Comparison of ENCODE assay signal across 38 cellular contexts in genomic region chr2:133400411-133400810, GRCh38.
"Had no signal": no experiment of that assay in that cellular context is flagged by ENCODE, and none has a peak within 500 bp of the region (broad histone marks: within the 10 kb centered on the region; RNA-seq: fewer than 3 reads in every experiment).

No MANE protein-coding gene starts in this region.

- ATAC-seq: activated naive CD4-positive, alpha-beta T cell treated with anti-CD3 and anti-CD28 coated beads, Interleukin-2, amount 50 U/mL, for 72 hours; activated T-cell treated with anti-CD3 and anti-CD28 coated beads, Interleukin-2, amount 50 U/mL, for 4 hours; Right ventricle myocardium inferior; SK-N-SH treated with all-trans-retinoic acid at 6 μM for 48 hours had no signal

- H3K4me1 Mint-ChIP-seq: activated B cell treated with CpG ODN at 0.5 μM for 24 hours, brain had no signal

- H2AFZ ChIP-seq: PC-9 had no signal

- FAIRE-seq: bronchial epithelial cell, RCC 7860 had no signal

- H3K4me2 ChIP-seq: PC-9 had no signal

- H3K27me3 ChIP-seq: adrenal gland had no signal

- DNase-seq: activated B cell treated with CpG ODN at 0.5 μM for 24 hours; activated CD4-positive, alpha-beta memory T cell treated with anti-CD3 and anti-CD28 coated beads for 36 hours; activated CD4-positive, alpha-beta T cell treated with anti-CD3 and anti-CD28 coated beads for 4 hours; activated CD4-positive, alpha-beta T cell treated with anti-CD3 and anti-CD28 coated beads, Interleukin-2, amount 50 U/mL, for 1 hour; activated CD4-positive, CD25-positive, alpha-beta regulatory T cell treated with anti-CD3 and anti-CD28 coated beads, Interleukin-2, amount 50 U/mL, for 72 hours; activated CD8-positive, alpha-beta memory T cell treated with anti-CD3 and anti-CD28 coated beads, Interleukin-2, amount 50 U/mL, for 4 hours; activated gamma-delta T cell treated with Interleukin-2 at 50 U/mL for 16 hours; activated naive CD4-positive, alpha-beta T cell treated with anti-CD3 and anti-CD28 coated beads for 36 hours; activated T-cell treated with anti-CD3 and anti-CD28 coated beads for 4 hours; activated T-cell treated with anti-CD3 and anti-CD28 coated beads, Interleukin-2, amount 50 U/mL, for 4 hours; adrenal gland; caudate nucleus; NCI-H1048; NCI-H1105 treated with DMSO at 0.1 percent for 48 hours; NCI-H1436; NCI-H1694; NCI-H1930; NCI-H2081 treated with DMSO at 0.1 percent for 48 hours; NCI-H226; NCI-H446 treated with DMSO at 0.1 percent for 48 hours; NCI-H524; NCI-H69; NK-92 treated with Interleukin-12 subunit alpha and Interleukin-12 subunit beta, amount 100 ng/mL, for 24 hours; PC-9; SIG-M5; SW 1271; T-helper 1 cell; T-helper 2 cell; T-helper 9 cell had no signal

- H3K27ac ChIP-seq: adrenal gland, PC-9, RWPE1, VCaP had no signal

- H3K36me3 Mint-ChIP-seq: activated CD4-positive, alpha-beta memory T cell treated with anti-CD3 and anti-CD28 coated beads for 36 hours; activated naive CD4-positive, alpha-beta T cell treated with anti-CD3 and anti-CD28 coated beads, Interleukin-2, amount 50 U/mL, for 72 hours had no signal

- H3K4me3 Mint-ChIP-seq: activated B cell treated with CpG ODN at 0.5 μM for 24 hours; activated CD4-positive, alpha-beta memory T cell treated with anti-CD3 and anti-CD28 coated beads for 36 hours; activated naive CD4-positive, alpha-beta T cell treated with anti-CD3 and anti-CD28 coated beads for 36 hours; activated T-cell treated with anti-CD3 and anti-CD28 coated beads, Interleukin-2, amount 50 U/mL, for 4 hours; activated T-helper 1 cell treated with anti-CD3 and anti-CD28 coated beads, Interleukin-12 subunit alpha, Interleukin-12 subunit beta, Interleukin-2, Interleukin-4 antibody, amounts not matched to agents 30 ng/mL and 10 ng/mL and 1 ng/mL, durations not matched to agents 14 hours and 24 hours and 36 hours; brain had no signal

- H3K4me3 ChIP-seq: adrenal gland, PC-9 had no signal

- H3K9me3 Mint-ChIP-seq: activated B cell treated with CpG ODN at 0.5 μM for 24 hours; activated CD4-positive, alpha-beta memory T cell treated with anti-CD3 and anti-CD28 coated beads for 36 hours; activated T-cell treated with anti-CD3 and anti-CD28 coated beads, Interleukin-2, amount 50 U/mL, for 4 hours had no signal

- H3K9me3 ChIP-seq: adrenal gland had no signal

- H3K36me3 ChIP-seq: adrenal gland had no signal

- H3K4me1 ChIP-seq: adrenal gland had no signal

- H3K27me3 Mint-ChIP-seq: activated B cell treated with CpG ODN at 0.5 μM for 24 hours; activated CD4-positive, alpha-beta memory T cell treated with anti-CD3 and anti-CD28 coated beads for 36 hours; brain had no signal

- H3K27ac Mint-ChIP-seq: activated B cell treated with CpG ODN at 0.5 μM for 24 hours; activated CD4-positive, alpha-beta memory T cell treated with anti-CD3 and anti-CD28 coated beads for 36 hours; activated naive CD4-positive, alpha-beta T cell treated with anti-CD3 and anti-CD28 coated beads for 36 hours; activated naive CD4-positive, alpha-beta T cell treated with anti-CD3 and anti-CD28 coated beads, Interleukin-2, amount 50 U/mL, for 72 hours; activated T-helper 1 cell treated with anti-CD3 and anti-CD28 coated beads, Interleukin-12 subunit alpha, Interleukin-12 subunit beta, Interleukin-2, Interleukin-4 antibody, amounts not matched to agents 30 ng/mL and 10 ng/mL and 1 ng/mL, durations not matched to agents 14 hours and 24 hours and 36 hours; brain had no signal
